In genomic region chr9:134770972-134771971, GRCh38 we compare ENCODE assay signal across 17 cellular contexts.
A peak's percentile ranks its signal among the peaks of the same experiment; 100 is the strongest.
DNase-seq lines count a peak whose midpoint lies in the region; FAIRE-seq and TF ChIP-seq lines count a peak whose summit lies in the region.
"Had no signal": no experiment of that assay in that cellular context is flagged by ENCODE, and none has a peak within 500 bp of the region (broad histone marks: within the 10 kb centered on the region; RNA-seq: fewer than 3 reads in every experiment).

No MANE protein-coding gene starts in this region.

- H3K36me3 Mint-ChIP-seq in osteocyte (ENCODE audit: unreplicated experiment), result peaks cover 45% of the 10 kb centered on the region

- H3K27me3 ChIP-seq in BLaER1 treated with 17β-estradiol and CSF1 and Interleukin-3, amounts not matched to agents 10 nM and 100 nM, result peaks cover 0 to 87% (median 0%) of the 10 kb centered on the region in 11 experiments; a peak in 4 of 22 replicates
- H3K27me3 ChIP-seq in left ventricle myocardium inferior (ENCODE audit: low read depth) (no peaks in the 10 kb centered on the region), A673 (replicated peaks; ENCODE audit: insufficient read depth, low read depth, low read length, poor library complexity) (no peaks in the 10 kb centered on the region), small intestine (ENCODE audit: control insufficient read depth in 2 of 2, insufficient read depth in 2 of 2, low read length in 2 of 2) (no peaks in the 10 kb centered on the region), BE2C (no peaks in the 10 kb centered on the region)
- H3K27me3 ChIP-seq: esophagus muscularis mucosa, thyroid gland had no signal

- H3K9me2 ChIP-seq in OCI-LY7 (ENCODE audit: insufficient read depth, low read length), result no peaks in the 10 kb centered on the region

- H3K4me3 ChIP-seq in BLaER1 treated with 17β-estradiol and CSF1 and Interleukin-3, amounts not matched to agents 10 nM and 100 nM, result peak overlapping the region in 9 of 10 experiments; percentile 12 to 50 (median 25); a peak in 12 of 20 replicates
- H3K4me3 ChIP-seq in OCI-LY7 (ENCODE audit: low read depth, low read length, poor library complexity, severe bottlenecking) (no peak overlapping the region), left ventricle myocardium inferior (no peak overlapping the region), A673 (ENCODE audit: low read depth, low read length, poor library complexity, severe bottlenecking) (no peak overlapping the region), small intestine (ENCODE audit: low read depth in 1 of 2, low read length in 2 of 2) (no peak overlapping the region), BE2C (ENCODE audit: low read depth, low read length) (no peak overlapping the region)
- H3K4me3 ChIP-seq: esophagus muscularis mucosa, GM23338, thyroid gland had no signal

- CTCF ChIA-PET in OCI-LY7 (lab: Charles Lee; ENCODE audit: unreplicated experiment) (interaction anchor here (0.6 kb wide), 1 partner anchor 482 kb away, joined by 3 read pairs; no protein-coding TSS in a partner anchor), A673 (lab: Charles Lee) (no interaction called here)

- H2AFZ ChIP-seq in OCI-LY7 (ENCODE audit: low read length), result no peak overlapping the region
- H2AFZ ChIP-seq: GM23338 had no signal

- H3K9ac ChIP-seq in BLaER1 treated with 17β-estradiol and CSF1 and Interleukin-3, amounts not matched to agents 10 nM and 100 nM, result peak overlapping the region in 8 of 11 experiments; percentile 37 to 74 (median 54); a peak in 14 of 22 replicates
- H3K9ac ChIP-seq: KMS-11 had no signal

- intact Hi-C loops in OCI-LY7 (cut with micrococcal nuclease; ENCODE audit: unreplicated experiment) (no loop called here), left ventricle myocardium inferior (cut with micrococcal nuclease) (loop anchor here (10.0 kb wide), 1 partner anchor 214 kb away; no protein-coding TSS in a partner anchor), A673 (cut with micrococcal nuclease; ENCODE audit: unreplicated experiment) (loop anchor here (10.0 kb wide), 1 partner anchor 644 kb away; no protein-coding TSS in a partner anchor)

- H3K4me1 ChIP-seq in BLaER1 treated with 17β-estradiol and CSF1 and Interleukin-3, amounts not matched to agents 10 nM and 100 nM, result peaks cover 42 to 97% (median 85%) of the 10 kb centered on the region in 10 experiments
- peaks cover 56% of the 10 kb centered on the region for H3K4me1 ChIP-seq in OCI-LY7 (ENCODE audit: insufficient read depth, low read length, poor library complexity, severe bottlenecking)
- peaks cover 40% of the 10 kb centered on the region for H3K4me1 ChIP-seq in left ventricle myocardium inferior
- H3K4me1 ChIP-seq in A673 (ENCODE audit: insufficient read depth, low read length, poor library complexity, severe bottlenecking), result no peaks in the 10 kb centered on the region
- H3K4me1 ChIP-seq in small intestine (ENCODE audit: control insufficient read depth in 2 of 2, insufficient read depth in 1 of 2, low read depth in 1 of 2, low read length in 1 of 2), result no peaks in the 10 kb centered on the region
- H3K4me1 ChIP-seq in BE2C, result peaks cover 12% of the 10 kb centered on the region

- no peak overlapping the region for H3K27ac Mint-ChIP-seq in osteocyte (ENCODE audit: unreplicated experiment)
- H3K27ac Mint-ChIP-seq: GM23338 had no signal

- peaks cover 0 to 41% (median 0%) of the 10 kb centered on the region in 11 experiments; a peak in 5 of 22 replicates for H4K20me1 ChIP-seq in BLaER1 treated with 17β-estradiol and CSF1 and Interleukin-3, amounts not matched to agents 10 nM and 100 nM
- no peaks in the 10 kb centered on the region for H4K20me1 ChIP-seq in OCI-LY7 (ENCODE audit: insufficient read depth, low read length)

- no peaks in the 10 kb centered on the region for H3K79me2 ChIP-seq in OCI-LY7 (ENCODE audit: insufficient read depth, low read depth, low read length)

- peaks cover 0 to 40% (median 17%) of the 10 kb centered on the region in 11 experiments; a peak in 8 of 22 replicates for H3K36me3 ChIP-seq in BLaER1 treated with 17β-estradiol and CSF1 and Interleukin-3, amounts not matched to agents 10 nM and 100 nM
- H3K36me3 ChIP-seq in OCI-LY7 (ENCODE audit: insufficient read depth, low read length) (no peaks in the 10 kb centered on the region), left ventricle myocardium inferior (peaks cover 3% of the 10 kb centered on the region), A673 (ENCODE audit: insufficient read depth, low read length, poor library complexity, severe bottlenecking) (peaks cover 3% of the 10 kb centered on the region), small intestine (ENCODE audit: control insufficient read depth in 2 of 2, insufficient read depth in 2 of 2, low read length in 2 of 2) (no peaks in the 10 kb centered on the region), BE2C (no peaks in the 10 kb centered on the region)
- H3K36me3 ChIP-seq: thyroid gland had no signal

- POLR2A ChIA-PET in OCI-LY7 (lab: Charles Lee) (no interaction called here), A673 (lab: Charles Lee; ENCODE audit: low non-redundant PET) (no interaction called here)

- in situ Hi-C loops in GM13976 (cut with MboI; ENCODE audit: low sequenced_read_pairs, unreplicated experiment), result no loop called here

- H3K27me3 Mint-ChIP-seq in osteocyte (ENCODE audit: unreplicated experiment), result no peaks in the 10 kb centered on the region

- BruUV-seq in OCI-LY7 (replicated peaks; lab: Mats Ljungman, UMichigan), result no TSS peak
- BruUV-seq in A673 (replicated peaks; lab: Mats Ljungman, UMichigan), result no TSS peak

- no peaks in the 10 kb centered on the region for H3K9me3 ChIP-seq in BLaER1 treated with 17β-estradiol and CSF1 and Interleukin-3, amounts not matched to agents 10 nM and 100 nM (replicated peaks in 1 of 11)
- H3K9me3 ChIP-seq in OCI-LY7 (ENCODE audit: low read length) (no peaks in the 10 kb centered on the region), left ventricle myocardium inferior (replicated peaks) (no peaks in the 10 kb centered on the region), A673 (ENCODE audit: low read depth, low read length, poor library complexity, severe bottlenecking) (no peaks in the 10 kb centered on the region), small intestine (ENCODE audit: control insufficient read depth, low read depth) (no peaks in the 10 kb centered on the region), BE2C (no peaks in the 10 kb centered on the region)
- H3K9me3 ChIP-seq: esophagus muscularis mucosa, thyroid gland had no signal

- H3K9me3 Mint-ChIP-seq in osteocyte (ENCODE audit: unreplicated experiment), result no peaks in the 10 kb centered on the region
- H3K9me3 Mint-ChIP-seq: GM23338 had no signal

- DNase-seq in GM13976 (ENCODE audit: low spot score) (peak; percentile 78), OCI-LY7 (ENCODE audit: low spot score) (peak; percentile 62), left ventricle myocardium inferior (peak; percentile 48), osteocyte (ENCODE audit: extremely low spot score, unreplicated experiment) (no peak), A673 (ENCODE audit: low spot score) (no peak), small intestine (no peak), BE2C (no peak)
- DNase-seq: activated naive CD4-positive, alpha-beta T cell treated with anti-CD3 and anti-CD28 coated beads, Interleukin-2, amount 50 U/mL, for 16 hours; DMS153; NCI-H1417 treated with DMSO at 0.1 percent for 48 hours; NCI-H2171 treated with DMSO at 0.1 percent for 48 hours; thyroid gland had no signal

- H3K4me3 Mint-ChIP-seq in osteocyte (ENCODE audit: unreplicated experiment), result no peak overlapping the region
- H3K4me3 Mint-ChIP-seq: GM23338 had no signal

- WGBS in small intestine, 3 donors, result 62 to 73% (median 69%) methylated on average over 34 of the region's 34 CpGs

- H3K27ac ChIP-seq in BLaER1 treated with 17β-estradiol and CSF1 and Interleukin-3, amounts not matched to agents 10 nM and 100 nM, result peak overlapping the region in 9 of 11 experiments; percentile 25 to 81 (median 65); a peak in 16 of 22 replicates
- H3K27ac ChIP-seq in OCI-LY7 (ENCODE audit: low read depth, low read length, poor library complexity, severe bottlenecking) (no peak overlapping the region), left ventricle myocardium inferior (replicated peaks) (peak overlapping the region; percentile 68), A673 (ENCODE audit: low read depth, low read length, poor library complexity, severe bottlenecking) (no peak overlapping the region), small intestine (ENCODE audit: low read depth in 1 of 2, low read length in 1 of 2) (no peak overlapping the region)
- H3K27ac ChIP-seq: esophagus muscularis mucosa, KMS-11, thyroid gland had no signal

- FAIRE-seq in small intestine (lab: Jason Lieb, UNC), result no peak
- FAIRE-seq: islet of Langerhans had no signal

- peaks cover 18% of the 10 kb centered on the region for H3K4me1 Mint-ChIP-seq in osteocyte (ENCODE audit: unreplicated experiment)
- H3K4me1 Mint-ChIP-seq: GM23338 had no signal

- TF ChIP-seq CTCF in GM13976 (IDR thresholded peaks at IDR 0.05; ENCODE audit: borderline replicate concordance, control extremely low read depth, extremely low read depth, insufficient read depth, missing control alignments) (peak; percentile 15), OCI-LY7 (conservative IDR thresholded peaks at IDR 0.05; ENCODE audit: low read length) (no peak), left ventricle myocardium inferior (IDR thresholded peaks at IDR 0.05; ENCODE audit: borderline replicate concordance) (no peak), osteocyte (IDR thresholded peaks at IDR 0.05) (no peak), A673 (conservative IDR thresholded peaks at IDR 0.05; ENCODE audit: low read depth, low read length) (no peak), BE2C (IDR thresholded peaks at IDR 0.05; ENCODE audit: low read depth, low read length) (no peak)

- peak overlapping the region; percentile 83 to 99 (median 92) for H3K4me2 ChIP-seq in BLaER1 treated with 17β-estradiol and CSF1 and Interleukin-3, amounts not matched to agents 10 nM and 100 nM
- peak overlapping the region; percentile 22; the same call in 1 of the 2 replicates for H3K4me2 ChIP-seq in OCI-LY7 (ENCODE audit: low read length)
- H3K4me2 ChIP-seq: GM23338, KMS-11 had no signal

Comparison
In these comparisons a context has a peak if more than half of its experiments do, and no peak if none do; other contexts are left out.
1. H3K27ac ChIP-seq: peak in BLaER1 treated with 17β-estradiol and CSF1 and Interleukin-3, amounts not matched to agents 10 nM and 100 nM (9 of 11) and left ventricle myocardium inferior (single experiment); none in OCI-LY7 (single experiment), A673 (single experiment) and small intestine (0 of 2).
2. H3K4me3 ChIP-seq: peak in BLaER1 treated with 17β-estradiol and CSF1 and Interleukin-3, amounts not matched to agents 10 nM and 100 nM (9 of 10); none in OCI-LY7 (single experiment), left ventricle myocardium inferior (single experiment), A673 (single experiment), small intestine (0 of 2) and BE2C (single experiment).
3. DNase-seq: peak in GM13976 (single experiment), OCI-LY7 (single experiment) and left ventricle myocardium inferior (single experiment); none in osteocyte (single experiment), A673 (single experiment), small intestine (single experiment) and BE2C (single experiment).